In the genomic region with DNA sequence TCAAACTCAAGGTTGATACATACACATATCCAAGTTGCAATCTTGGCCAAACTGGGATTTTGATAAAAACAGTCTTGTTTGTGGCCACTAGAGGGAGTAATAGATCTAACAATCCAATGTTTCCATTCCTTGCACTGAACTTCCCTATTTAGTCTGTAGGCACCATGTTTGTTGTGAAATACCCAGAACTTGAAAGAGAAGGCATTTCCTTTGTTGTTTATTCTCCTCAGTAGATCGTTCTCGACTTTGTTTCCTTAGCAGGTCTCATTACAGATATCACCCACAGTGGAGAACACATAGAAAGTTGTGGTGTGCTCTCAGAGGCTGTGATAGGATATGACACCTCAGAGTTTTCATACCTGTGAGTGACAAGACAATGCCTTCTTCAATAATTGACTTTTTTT, we compare ENCODE assay signal across 8 cellular contexts.
DNase-seq lines count a peak whose midpoint lies in the region; ATAC-seq and TF ChIP-seq lines count a peak whose summit lies in the region.

No MANE protein-coding gene starts in this region.

- no peak for TF ChIP-seq POLR2A in heart left ventricle (IDR thresholded peaks at IDR 0.05)

- POLR2A ChIA-PET in BJ (lab: Charles Lee) = no interaction called here

- no peaks in the 10 kb centered on the region for H3K36me3 ChIP-seq in BJ (ENCODE audit: control insufficient read depth, insufficient read depth, low read length)
- H3K36me3 ChIP-seq in heart left ventricle = peaks cover 0 to 44% (median 31%) of the 10 kb centered on the region in 9 donors

- H3K9me3 ChIP-seq in heart left ventricle = no peaks in the 10 kb centered on the region

- intact Hi-C loops in heart left ventricle (cut with DNase I) = loop anchor here (1.0 to 10.0 kb wide), 15 partner anchors 39 to 408 kb away; partner anchors contain the start of genes MXI1 (in 2 of the 10) and DUSP5 (in 1 of the 10)

- no peaks in the 10 kb centered on the region for H3K27me3 ChIP-seq in BJ (ENCODE audit: control insufficient read depth, insufficient read depth, low read length)
- no peaks in the 10 kb centered on the region for H3K27me3 ChIP-seq in heart left ventricle

- CTCF ChIA-PET in BJ (lab: Yijun Ruan, JAX) = interaction anchor here (0.6 to 5.1 kb wide), 21 partner anchors 10 to 831 kb away, joined by 3 to 48 read pairs (median 6); partner anchors contain the start of gene MXI1

- DNase-seq in BJ (ENCODE audit: low read depth) = peak; percentile 26
- peak; percentile 54 for DNase-seq in NCI-H69 (lab: John Stamatoyannopoulos, UW)
- peak; percentile 84 for DNase-seq in amniotic epithelial cell (ENCODE audit: low read depth)
- no peak for DNase-seq in heart left ventricle
- DNase-seq in putamen (ENCODE audit: low spot score) = peak; percentile 77
- DNase-seq in NK-92 (lab: John Stamatoyannopoulos, UW; ENCODE audit: unreplicated experiment) = no peak

- peak overlapping the region in 8 of 12 donors; percentile 10 to 84 (median 42) for H3K27ac ChIP-seq in heart left ventricle

- WGBS in heart left ventricle, 4 donors = 1 to 5% (median 2%) methylated on average over 2 of the region's 2 CpGs

- peak; percentile 56 for ATAC-seq in GM18511 (IDR thresholded peaks at IDR 0.05; ENCODE audit: unreplicated experiment)
- peak; percentile 63 for ATAC-seq in HG03378 (IDR thresholded peaks at IDR 0.05; ENCODE audit: unreplicated experiment)
- peak; percentile 58 to 79 (median 78) for ATAC-seq in heart left ventricle

- H3K4me1 ChIP-seq in heart left ventricle = peaks cover 4 to 43% (median 19%) of the 10 kb centered on the region in 12 donors

- TF ChIP-seq CTCF in BJ (IDR thresholded peaks at IDR 0.05; ENCODE audit: insufficient read depth, low read depth, low read length) = peak; percentile 62
- peak; percentile 67 to 90 (median 82) for TF ChIP-seq CTCF in heart left ventricle (IDR thresholded peaks at IDR 0.05)

- H3K4me3 ChIP-seq in BJ (ENCODE audit: low read depth, low read length) (no peak overlapping the region), heart left ventricle (peak overlapping the region in 1 of 12 donors; percentile 33)

Comparison
In these comparisons a context has a peak if more than half of its experiments do, and no peak if none do; other contexts are left out.
1. DNase-seq: peak in BJ (single experiment), NCI-H69 (single experiment), amniotic epithelial cell (single experiment) and putamen (single experiment); none in heart left ventricle (0 of 5) and NK-92 (single experiment).
2. Peak in every context shown above with its lines, with median percentiles within 50 percentile points of each other: ATAC-seq.